ENCODE assay signal across 8 cellular contexts in the genomic region with DNA sequence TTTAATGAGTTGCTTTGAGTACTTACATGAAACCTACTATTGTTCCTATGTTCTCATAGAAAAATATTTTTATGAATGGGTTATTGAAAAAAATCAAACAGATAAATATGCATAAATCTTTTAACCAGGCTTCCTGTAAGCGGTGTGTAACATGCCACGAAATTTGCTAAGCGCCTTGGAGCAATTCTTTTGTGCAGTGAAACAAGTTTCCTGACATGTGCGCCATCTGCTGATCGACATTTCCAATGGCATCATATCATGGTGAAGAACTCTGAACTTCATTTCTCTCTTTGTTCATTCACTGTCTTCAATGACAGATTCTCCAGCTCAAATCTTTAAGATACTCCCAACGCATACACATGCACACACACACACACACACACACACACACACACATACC.
DNase-seq lines count a peak whose midpoint lies in the region; ATAC-seq, FAIRE-seq and TF ChIP-seq lines count a peak whose summit lies in the region.

No MANE protein-coding gene starts in this region.

- H3K9me3 ChIP-seq in DND-41 (ENCODE audit: insufficient read depth, low read length, severe bottlenecking), result no peaks in the 10 kb centered on the region
- no peaks in the 10 kb centered on the region for H3K9me3 ChIP-seq in mammary epithelial cell (replicated peaks; ENCODE audit: insufficient read depth, low read length)
- no peaks in the 10 kb centered on the region for H3K9me3 ChIP-seq in keratinocyte (ENCODE audit: control insufficient read depth, low read depth, low read length)
- no peaks in the 10 kb centered on the region for H3K9me3 ChIP-seq in tibial nerve

- H3K4me3 ChIP-seq in DND-41 (ENCODE audit: low read depth in 1 of 2, low read length in 2 of 2), result no peak overlapping the region
- peak overlapping the region in 1 of 3 experiments; percentile 25 for H3K4me3 ChIP-seq in mammary epithelial cell (replicated peaks in 1 of 3; ENCODE audit: insufficient read depth in 1 of 3, low read depth in 2 of 3, low read length in 3 of 3)
- no peak overlapping the region for H3K4me3 ChIP-seq in keratinocyte (ENCODE audit: control insufficient read depth in 2 of 3, extremely low read depth in 1 of 3, insufficient read depth in 2 of 3, low read depth in 1 of 3, low read length in 3 of 3)
- no peak overlapping the region for H3K4me3 ChIP-seq in tibial nerve

- TF ChIP-seq EP300 in tibial nerve (IDR thresholded peaks at IDR 0.05), result no peak

- H3K9ac ChIP-seq in DND-41 (ENCODE audit: low read depth, low read length) (no peak overlapping the region), mammary epithelial cell (ENCODE audit: insufficient read depth, low read length) (no peak overlapping the region), keratinocyte (ENCODE audit: control insufficient read depth, extremely low read depth, insufficient read depth, low read length) (no peak overlapping the region)

- H3K4me2 ChIP-seq in DND-41 (ENCODE audit: insufficient read depth, low read length) (no peak overlapping the region), mammary epithelial cell (ENCODE audit: insufficient read depth, low read depth, low read length) (peak overlapping the region; percentile 57), keratinocyte (ENCODE audit: control insufficient read depth, extremely low read depth, insufficient read depth, low read depth, low read length) (peak overlapping the region; percentile 26)

- H3K36me3 ChIP-seq in DND-41 (ENCODE audit: insufficient read depth, low read length) (no peaks in the 10 kb centered on the region), mammary epithelial cell (ENCODE audit: insufficient read depth, low read length) (no peaks in the 10 kb centered on the region), keratinocyte (ENCODE audit: control insufficient read depth in 2 of 2, extremely low read depth in 1 of 2, insufficient read depth in 2 of 2, low read length in 2 of 2) (no peaks in the 10 kb centered on the region), tibial nerve (no peaks in the 10 kb centered on the region)

- FAIRE-seq in keratinocyte (lab: Jason Lieb, UNC), result peak; percentile 95

- no peak for TF ChIP-seq POLR2A in tibial nerve (IDR thresholded peaks at IDR 0.05)

- H2AFZ ChIP-seq in DND-41 (ENCODE audit: low read depth, low read length) (no peak overlapping the region), mammary epithelial cell (ENCODE audit: low read depth, low read length) (no peak overlapping the region), keratinocyte (ENCODE audit: control insufficient read depth, low read length) (peak overlapping the region; percentile 63)

- H3K9me1 ChIP-seq in keratinocyte (ENCODE audit: control insufficient read depth, extremely low read depth, insufficient read depth, low read length), result no peaks in the 10 kb centered on the region

- H4K20me1 ChIP-seq in DND-41 (ENCODE audit: insufficient read depth, low read length), result no peaks in the 10 kb centered on the region
- no peaks in the 10 kb centered on the region for H4K20me1 ChIP-seq in mammary epithelial cell (ENCODE audit: insufficient read depth, low read length)
- no peaks in the 10 kb centered on the region for H4K20me1 ChIP-seq in keratinocyte (ENCODE audit: control insufficient read depth, extremely low read depth, insufficient read depth, low read length)

- no peaks in the 10 kb centered on the region for H3K27me3 ChIP-seq in DND-41 (ENCODE audit: insufficient read depth, low read length, poor library complexity)
- no peaks in the 10 kb centered on the region for H3K27me3 ChIP-seq in mammary epithelial cell (ENCODE audit: insufficient read depth, low read length)
- no peaks in the 10 kb centered on the region for H3K27me3 ChIP-seq in keratinocyte (ENCODE audit: control insufficient read depth, extremely low read depth, insufficient read depth, low read length)
- H3K27me3 ChIP-seq in tibial nerve, result no peaks in the 10 kb centered on the region

- H3K27ac ChIP-seq in DND-41 (ENCODE audit: low read length), result no peak overlapping the region
- H3K27ac ChIP-seq in mammary epithelial cell (ENCODE audit: insufficient read depth, low read depth, low read length), result no peak overlapping the region
- no peak overlapping the region for H3K27ac ChIP-seq in keratinocyte (ENCODE audit: control insufficient read depth, insufficient read depth, low read length)
- no peak overlapping the region for H3K27ac ChIP-seq in tibial nerve

- peak; percentile 58; the same call in 1 of the 3 replicates for ATAC-seq in DND-41 (ENCODE audit: insufficient read depth, low read depth)
- peak; percentile 47 for ATAC-seq in GM19468 (IDR thresholded peaks at IDR 0.05; ENCODE audit: extremely low read depth, unreplicated experiment)
- ATAC-seq in GM21576 (IDR thresholded peaks at IDR 0.05; ENCODE audit: unreplicated experiment), result no peak

- in situ Hi-C loops in mammary epithelial cell (cut with MboI; ENCODE audit: low sequenced_read_pairs in 2 of 2), result loop anchor here (10.0 to 25.0 kb wide), 4 partner anchors 70 to 648 kb away; no protein-coding TSS in a partner anchor

- TF ChIP-seq CTCF in DND-41 (IDR thresholded peaks at IDR 0.05; ENCODE audit: borderline replicate concordance, extremely low read depth, low read length, poor library complexity, severe bottlenecking) (peak; percentile 65), mammary epithelial cell (conservative IDR thresholded peaks at IDR 0.05 in 1 of 2, IDR thresholded peaks at IDR 0.05 in 1 of 2; ENCODE audit: extremely low read depth in 1 of 2, insufficient read depth in 1 of 2, low read depth in 1 of 2, low read length in 2 of 2) (peak; percentile 62 to 77), keratinocyte (optimal IDR thresholded peaks at IDR 0.05 in 1 of 3, IDR thresholded peaks at IDR 0.05 in 1 of 3, conservative IDR thresholded peaks at IDR 0.05 in 1 of 3; ENCODE audit: extremely low read depth in 1 of 3, insufficient read depth in 2 of 3, low read length in 3 of 3) (peak; percentile 61 to 78 (median 67)), tibial nerve (IDR thresholded peaks at IDR 0.05) (peak; percentile 40 to 61 (median 51))

- BruUV-seq in mammary epithelial cell (replicated peaks; lab: Mats Ljungman, UMichigan), result no TSS peak

- dilution Hi-C loops in mammary epithelial cell (cut with HindIII; ENCODE audit: low sequenced_read_pairs), result no loop called here
- dilution Hi-C loops in keratinocyte (cut with MboI; ENCODE audit: extremely low pct_ligation_motif_present, low sequenced_read_pairs), result no loop called here

- CTCF ChIA-PET in mammary epithelial cell (lab: Charles Lee; ENCODE audit: low non-redundant PET), result interaction anchor here (0.6 kb wide), 1 partner anchor 1073 kb away, joined by 6 read pairs; no protein-coding TSS in a partner anchor

- DNase-seq in DND-41 (peak; percentile 27), HT1080 (ENCODE audit: low read depth) (peak; percentile 57), NCI-H82 (lab: John Stamatoyannopoulos, UW) (peak; percentile 91), mammary epithelial cell (peak; percentile 60), keratinocyte (ENCODE audit: low read depth, low spot score) (peak; percentile 5), tibial nerve (ENCODE audit: low spot score in 2 of 2) (peak; percentile 40 to 59)

- intact Hi-C loops in mammary epithelial cell (cut with micrococcal nuclease), result loop anchor here (1.0 to 2.0 kb wide), 6 partner anchors 70 to 732 kb away; no protein-coding TSS in a partner anchor

- WGBS in mammary epithelial cell (ENCODE audit: low coverage, missing lambda C conversion rate), result 0% methylated on average over 6 of the region's 6 CpGs
- WGBS in tibial nerve, 2 donors, result 6 to 7% methylated on average over 6 of the region's 6 CpGs

- H3K79me2 ChIP-seq in DND-41 (ENCODE audit: insufficient read depth, low read length) (no peaks in the 10 kb centered on the region), mammary epithelial cell (ENCODE audit: insufficient read depth, low read length) (no peaks in the 10 kb centered on the region), keratinocyte (ENCODE audit: control insufficient read depth, insufficient read depth, low read length) (no peaks in the 10 kb centered on the region)

- H3K4me1 ChIP-seq in DND-41 (ENCODE audit: insufficient read depth, low read length) (no peaks in the 10 kb centered on the region), mammary epithelial cell (ENCODE audit: insufficient read depth, low read length) (peaks cover 3% of the 10 kb centered on the region), keratinocyte (ENCODE audit: control insufficient read depth, extremely low read depth, insufficient read depth, low read length) (peaks cover 2% of the 10 kb centered on the region), tibial nerve (peaks cover 0 to 6% (median 0%) of the 10 kb centered on the region in 4 donors)

Comparison
In these comparisons a context has a peak if more than half of its experiments do, and no peak if none do; other contexts are left out.
1. DNase-seq: peak in every context shown above with its lines; median percentile 91 in NCI-H82; 60 in mammary epithelial cell; 57 in HT1080; 50 in tibial nerve; 27 in DND-41; 5 in keratinocyte.